25 cellular contexts compared by ENCODE assay signal in genomic region chr14:100144996-100145646, GRCh38. TPM values are rescaled to one million over a fixed set of nuclear protein-coding genes. Genes with fewer than 3 reads are reported as not detected.
DNase-seq lines count a peak whose midpoint lies in the region; ATAC-seq, FAIRE-seq and TF ChIP-seq lines count a peak whose summit lies in the region.
"Had no signal": no experiment of that assay in that cellular context is flagged by ENCODE, and none has a peak within 500 bp of the region (broad histone marks: within the 10 kb centered on the region; RNA-seq: fewer than 3 reads in every experiment).

No MANE protein-coding gene starts in this region.

- H2AFZ ChIP-seq in K562 (ENCODE audit: low read depth, low read length) = no peak overlapping the region

- peaks cover 15% of the 10 kb centered on the region for H3K79me2 ChIP-seq in K562 (ENCODE audit: control insufficient read depth, insufficient read depth, low read length)

- no peaks in the 10 kb centered on the region for H4K20me1 ChIP-seq in K562 (replicated peaks; ENCODE audit: control insufficient read depth, insufficient read depth, low read length)

- H3K27ac ChIP-seq in K562 (ENCODE audit: extremely low read depth, low read depth, low read length) = no peak overlapping the region; the same call in 2 of the 3 replicates
- H3K27ac ChIP-seq in left lung = peak overlapping the region in 1 of 2 donors; percentile 63
- H3K27ac ChIP-seq: 22Rv1, foreskin keratinocyte, sigmoid colon, SK-N-MC had no signal

- H3K4me1 ChIP-seq in K562 (replicated peaks in 1 of 2; ENCODE audit: control insufficient read depth in 2 of 2, insufficient read depth in 2 of 2, low read length in 2 of 2) (peaks cover 33 to 90% of the 10 kb centered on the region in 2 experiments), left lung (peaks cover 0 to 63% of the 10 kb centered on the region in 2 donors)
- H3K4me1 ChIP-seq: foreskin keratinocyte, sigmoid colon had no signal

- TF ChIP-seq RAD21 in K562 (CRISPR knock-in tag; conservative IDR thresholded peaks at IDR 0.05 in 1 of 2, IDR thresholded peaks at IDR 0.05 in 1 of 2) = no peak

- peak overlapping the region in 1 of 2 experiments; percentile 81; a peak in 2 of 4 replicates for H3K9ac ChIP-seq in K562 (ENCODE audit: insufficient read depth in 1 of 2, low read depth in 2 of 2, low read length in 2 of 2)

- no peaks in the 10 kb centered on the region for H3K9me3 ChIP-seq in K562 (replicated peaks; ENCODE audit: control insufficient read depth, insufficient read depth, low read depth, low read length)
- H3K9me3 ChIP-seq in left lung = no peaks in the 10 kb centered on the region
- H3K9me3 ChIP-seq: sigmoid colon had no signal

- TF ChIP-seq EP300 in K562 (IDR thresholded peaks at IDR 0.05; ENCODE audit: low read length) = no peak

- H3K27ac Mint-ChIP-seq in activated CD4-positive, alpha-beta T cell treated with anti-CD3 and anti-CD28 coated beads, Interleukin-2, amount 10 ng/mL, durations not matched to agents 24 days and 14 days = peak overlapping the region; percentile 29
- H3K27ac Mint-ChIP-seq in stimulated activated memory B cell treated with anti-CD40 and anti-IgM and Interleukin-4, amounts not matched to agents 10 μg/mL and 1 μg/mL and 100 μg/mL, for 72 hours = peak overlapping the region; percentile 72

- H3K4me3 Mint-ChIP-seq in activated CD4-positive, alpha-beta T cell treated with anti-CD3 and anti-CD28 coated beads, Interleukin-2, amount 10 ng/mL, durations not matched to agents 24 days and 14 days = no peak overlapping the region
- H3K4me3 Mint-ChIP-seq in stimulated activated memory B cell treated with anti-CD40 and anti-IgM and Interleukin-4, amounts not matched to agents 10 μg/mL and 1 μg/mL and 100 μg/mL, for 72 hours = no peak overlapping the region

- in situ Hi-C loops in K562 (cut with MboI) = no loop called here

- no peak for FAIRE-seq in K562 (lab: Jason Lieb, UNC)
- FAIRE-seq: endometrium had no signal

- TF ChIP-seq CTCF in K562 (IDR thresholded peaks at IDR 0.05 in 2 of 3, conservative IDR thresholded peaks at IDR 0.05 in 1 of 3; ENCODE audit: insufficient read depth in 2 of 3, low read depth in 1 of 3, low read length in 3 of 3) (no peak), left lung (IDR thresholded peaks at IDR 0.05) (no peak)

- ATAC-seq in K562 (no peak), left lung (peak; percentile 25)
- no peak for ATAC-seq in stimulated activated memory B cell treated with anti-CD40 and anti-IgM and Interleukin-4, amounts not matched to agents 10 μg/mL and 1 μg/mL and 100 μg/mL, for 72 hours
- ATAC-seq: foreskin keratinocyte had no signal

- no peaks in the 10 kb centered on the region for H3K27me3 ChIP-seq in K562 (ENCODE audit: control insufficient read depth in 2 of 2, insufficient read depth in 2 of 2, low read length in 2 of 2)
- no peaks in the 10 kb centered on the region for H3K27me3 ChIP-seq in left lung

- no peak for TF ChIP-seq POLR2A in K562 (conservative IDR thresholded peaks at IDR 0.05)

- no peaks in the 10 kb centered on the region for H3K9me1 ChIP-seq in K562 (ENCODE audit: control insufficient read depth, insufficient read depth, low read length)

- H3K36me3 Mint-ChIP-seq in activated CD4-positive, alpha-beta T cell treated with anti-CD3 and anti-CD28 coated beads, Interleukin-2, amount 10 ng/mL, durations not matched to agents 24 days and 14 days (ENCODE audit: low read depth) = peaks cover 15% of the 10 kb centered on the region
- H3K36me3 Mint-ChIP-seq in stimulated activated memory B cell treated with anti-CD40 and anti-IgM and Interleukin-4, amounts not matched to agents 10 μg/mL and 1 μg/mL and 100 μg/mL, for 72 hours = peaks cover 26% of the 10 kb centered on the region

- no TSS peak for BruUV-seq in K562 (replicated peaks; lab: Mats Ljungman, UMichigan)

- H3K27me3 Mint-ChIP-seq in activated CD4-positive, alpha-beta T cell treated with anti-CD3 and anti-CD28 coated beads, Interleukin-2, amount 10 ng/mL, durations not matched to agents 24 days and 14 days = no peaks in the 10 kb centered on the region
- no peaks in the 10 kb centered on the region for H3K27me3 Mint-ChIP-seq in stimulated activated memory B cell treated with anti-CD40 and anti-IgM and Interleukin-4, amounts not matched to agents 10 μg/mL and 1 μg/mL and 100 μg/mL, for 72 hours

- H3K4me3 ChIP-seq in K562 (no peak overlapping the region), left lung (no peak overlapping the region)
- H3K4me3 ChIP-seq: sigmoid colon, SK-N-MC had no signal

- 87% methylated on average over 5 of the region's 18 CpGs for WGBS in K562 (ENCODE audit: insufficient coverage, low coverage, missing lambda C conversion rate)

- DNase-seq in activated CD4-positive, alpha-beta T cell treated with anti-CD3 and anti-CD28 coated beads, Interleukin-2, amount 10 ng/mL, durations not matched to agents 24 days and 14 days = no peak
- no peak for DNase-seq in activated CD4-positive, alpha-beta T cell treated with anti-CD3 and anti-CD28 coated beads, Interleukin-2, amount 50 U/mL, for 4 hours
- DNase-seq in K562 (ENCODE audit: extremely low read depth in 1 of 4, low spot score in 3 of 4) (no peak), left lung (no peak), SHP77 (lab: John Stamatoyannopoulos, UW) (no peak), T-helper 1 cell (no peak)
- no peak for DNase-seq in stimulated activated CD4-positive, alpha-beta T cell treated with anti-CD3 and anti-CD28 coated beads, Interleukin-4, amount 100 ng/mL, for 24 hours
- DNase-seq: activated CD4-positive, alpha-beta T cell treated with anti-CD3 and anti-CD28 coated beads, Interleukin-2, amount 50 U/mL, for 1 hour; activated T-cell treated with anti-CD3 and anti-CD28 coated beads, Interleukin-2, amount 50 U/mL, for 1 hour; DMS153; foreskin keratinocyte; H7; mesendoderm; MM.1S; NCI-H187 treated with DMSO at 0.1 percent for 48 hours; NCI-H510A; nucleus accumbens; sigmoid colon; trophoblast cell had no signal

- intact Hi-C loops in activated CD4-positive, alpha-beta T cell treated with anti-CD3 and anti-CD28 coated beads, Interleukin-2, amount 10 ng/mL, durations not matched to agents 24 days and 14 days (cut with micrococcal nuclease) = no loop called here
- intact Hi-C loops in K562 (cut with micrococcal nuclease) (loop anchor here (5.0 kb wide), 1 partner anchor 68 kb away; no protein-coding TSS in a partner anchor), left lung (cut with DNase I) (no loop called here)

- CTCF ChIA-PET in K562 (lab: Yijun Ruan, JAX; ENCODE audit: low intra/inter-chr PET ratio) = no interaction called here

- peaks cover 3% of the 10 kb centered on the region for H3K4me1 Mint-ChIP-seq in activated CD4-positive, alpha-beta T cell treated with anti-CD3 and anti-CD28 coated beads, Interleukin-2, amount 10 ng/mL, durations not matched to agents 24 days and 14 days
- H3K4me1 Mint-ChIP-seq in stimulated activated memory B cell treated with anti-CD40 and anti-IgM and Interleukin-4, amounts not matched to agents 10 μg/mL and 1 μg/mL and 100 μg/mL, for 72 hours = peaks cover 36% of the 10 kb centered on the region

- H3K9me3 Mint-ChIP-seq in activated CD4-positive, alpha-beta T cell treated with anti-CD3 and anti-CD28 coated beads, Interleukin-2, amount 10 ng/mL, durations not matched to agents 24 days and 14 days = no peaks in the 10 kb centered on the region
- H3K9me3 Mint-ChIP-seq in stimulated activated memory B cell treated with anti-CD40 and anti-IgM and Interleukin-4, amounts not matched to agents 10 μg/mL and 1 μg/mL and 100 μg/mL, for 72 hours = no peaks in the 10 kb centered on the region

- no peak overlapping the region for H3K4me2 ChIP-seq in K562 (ENCODE audit: insufficient read depth, low read length)

- H3K36me3 ChIP-seq in K562 (ENCODE audit: control insufficient read depth, insufficient read depth, low read length) (peaks cover 11% of the 10 kb centered on the region; the same call in 1 of the 3 replicates), left lung (peaks cover 0 to 19% of the 10 kb centered on the region in 2 donors)

- POLR2A ChIA-PET in K562 (lab: Yijun Ruan, JAX) = no interaction called here

TF ChIP-seq in K562, 482 proteins besides CTCF, POLR2A, EP300 and RAD21 (continues in another document):
- no peak for TF ChIP-seq KLF1 (tag; IDR thresholded peaks at IDR 0.05)

RNA-seq across cellular contexts. Expression of gene DEGS2, which starts 14.3 kb away (rescaled TPM):
- 0.09 and 0.35 TPM in 2 replicates for total RNA-seq in activated CD4-positive, alpha-beta T cell treated with anti-CD3 and anti-CD28 coated beads, Interleukin-2, amount 10 ng/mL, durations not matched to agents 24 days and 14 days
- total RNA-seq in K562 (2011; cell fraction: chromatin; rRNA removed; ENCODE audit: low replicate concordance) = 2.6 and 7.4 TPM in 2 replicates
- total RNA-seq in K562 (2011; cell fraction: nucleolus; rRNA removed) = 4.3 and 4.8 TPM in 2 replicates
- 2.5 and 2.8 TPM in 2 replicates for total RNA-seq in K562 (2011; cell fraction: nucleoplasm; rRNA removed)
- total RNA-seq in K562 (2014; rRNA removed) (2.7 and 2.9 TPM in 2 replicates), K562 (2014; rRNA removed; fragmentation: Illumina TruSeq; extraction: Trizol) (0.19 and 0.44 TPM in 2 replicates), K562 (2015; rRNA removed; fragmentation: Illumina TruSeq; extraction: Trizol) (0.34 and 0.36 TPM in 2 replicates), K562 (2021) (2.7 TPM in 2 replicates), left lung (1 to 10 TPM; 2.0 to 7.6 TPM)
- polyA plus RNA-seq in K562 (2011; rRNA removed) (0.46 and 1.1 TPM in 2 replicates), K562 (2014; fragmentation: Illumina TruSeq; extraction: Trizol) (0.22 and 0.76 TPM in 2 replicates), K562 (2014; fragmentation: Nextera tagmentation; extraction: Ambion mirVana) (under 1 TPM; 0.57 to 0.70 TPM), K562 (2014; rRNA removed) (0.42 and 2.7 TPM in 2 replicates)
- polyA plus RNA-seq in K562 (2011; cell fraction: cytosol; rRNA removed) = 0.41 and 3.5 TPM in 2 replicates
- 1.4 and 6.6 TPM in 2 replicates for polyA plus RNA-seq in K562 (2011; cell fraction: nucleus; rRNA removed)
- 1.4 and 4.2 TPM in 2 replicates for polyA plus RNA-seq in K562 (2012)
- polyA minus RNA-seq in K562 (2011; rRNA and poly(A)+ RNA removed) = 0.09 and 0.32 TPM in 2 replicates
- polyA minus RNA-seq in K562 (2011; cell fraction: cytosol; rRNA and poly(A)+ RNA removed) = 1.2 and 2.5 TPM in 2 replicates
- 0.78 and 1.5 TPM in 2 replicates for polyA minus RNA-seq in K562 (2011; cell fraction: nucleus; rRNA and poly(A)+ RNA removed)
- total RNA-seq: H7, HT1080 had no signal
- polyA plus RNA-seq: BJ had no signal
